In genomic region chr2:121076885-121077549, GRCh38 we compare ENCODE assay signal across 8 cellular contexts.
A peak's percentile ranks its signal among the peaks of the same experiment; 100 is the strongest.
DNase-seq lines count a peak whose midpoint lies in the region; ATAC-seq and TF ChIP-seq lines count a peak whose summit lies in the region.

No MANE protein-coding gene starts in this region.

- no peaks in the 10 kb centered on the region for H3K36me3 Mint-ChIP-seq in activated T-helper 17 cell treated with anti-CD3 and anti-CD28 coated beads, Interleukin-2, amount 50 U/mL, for 72 hours (ENCODE audit: low read depth)

- H3K27ac ChIP-seq in Panc1 (ENCODE audit: low read length) (no peak overlapping the region), sigmoid colon (no peak overlapping the region)

- no peaks in the 10 kb centered on the region for H3K9me3 ChIP-seq in Panc1 (ENCODE audit: control insufficient read depth, insufficient read depth, low read depth, low read length)
- no peaks in the 10 kb centered on the region for H3K9me3 ChIP-seq in sigmoid colon

- no peak for TF ChIP-seq EP300 in sigmoid colon (IDR thresholded peaks at IDR 0.05)

- CTCF ChIA-PET in Panc1 (lab: Charles Lee): interaction anchor here (0.5 to 1.5 kb wide), 2 partner anchors 381 to 383 kb away, joined by 4 to 6 read pairs; no protein-coding TSS in a partner anchor

- TF ChIP-seq POLR2A in sigmoid colon (IDR thresholded peaks at IDR 0.05): no peak

- peaks cover 21% of the 10 kb centered on the region for H3K27me3 Mint-ChIP-seq in activated T-helper 17 cell treated with anti-CD3 and anti-CD28 coated beads, Interleukin-2, amount 50 U/mL, for 72 hours

- H3K9me3 Mint-ChIP-seq in activated T-helper 17 cell treated with anti-CD3 and anti-CD28 coated beads, Interleukin-2, amount 50 U/mL, for 72 hours: no peaks in the 10 kb centered on the region

- H3K4me3 ChIP-seq in Panc1 (ENCODE audit: low read depth in 2 of 2, low read length in 2 of 2): no peak overlapping the region
- H3K4me3 ChIP-seq in sigmoid colon: no peak overlapping the region

- H3K27ac Mint-ChIP-seq in activated T-helper 17 cell treated with anti-CD3 and anti-CD28 coated beads, Interleukin-2, amount 50 U/mL, for 72 hours: no peak overlapping the region

- 27 to 36% methylated on average over 26 of the region's 26 CpGs for WGBS in sigmoid colon, 2 donors

- DNase-seq in NCI-H1436 (lab: John Stamatoyannopoulos, UW) (peak; percentile 36), NCI-H1436 treated with DMSO at 0.1 percent for 48 hours (lab: John Stamatoyannopoulos, UW) (no peak), Panc1 (ENCODE audit: low read depth, low spot score) (no peak), Right ventricle myocardium inferior (ENCODE audit: missing footprints) (peak; percentile 90), sigmoid colon (no peak)

- ATAC-seq in HG03342 (IDR thresholded peaks at IDR 0.05; ENCODE audit: unreplicated experiment) (peak; percentile 64), Panc1 (peak; percentile 59), Right ventricle myocardium inferior (peak; percentile 39), HG02938 (IDR thresholded peaks at IDR 0.05; ENCODE audit: unreplicated experiment) (no peak)
- ATAC-seq in activated T-helper 17 cell treated with anti-CD3 and anti-CD28 coated beads, Interleukin-2, amount 50 U/mL, for 72 hours (replicated peaks): peak; percentile 67

- TF ChIP-seq CTCF in Panc1 (IDR thresholded peaks at IDR 0.05) (peak; percentile 99), sigmoid colon (IDR thresholded peaks at IDR 0.05) (peak in 3 of 4 experiments; percentile 55 to 78 (median 66))

- no peak overlapping the region for H3K4me3 Mint-ChIP-seq in activated T-helper 17 cell treated with anti-CD3 and anti-CD28 coated beads, Interleukin-2, amount 50 U/mL, for 72 hours

- BruUV-seq in Panc1 (replicated peaks; lab: Mats Ljungman, UMichigan): no TSS peak

- POLR2A ChIA-PET in Panc1 (lab: Charles Lee): no interaction called here

- peaks cover 13% of the 10 kb centered on the region for H3K4me1 ChIP-seq in Panc1 (ENCODE audit: control insufficient read depth, insufficient read depth, low read length)
- H3K4me1 ChIP-seq in sigmoid colon: peaks cover 0 to 41% (median 29%) of the 10 kb centered on the region in 4 donors

- intact Hi-C loops in Panc1 (cut with micrococcal nuclease; ENCODE audit: unreplicated experiment): loop anchor here (10.0 kb wide), 1 partner anchor 732 kb away; the partner anchor contains the start of gene INHBB
- intact Hi-C loops in Right ventricle myocardium inferior (cut with DNase I): no loop called here
- intact Hi-C loops in sigmoid colon (cut with DNase I): loop anchor here (5.0 to 10.0 kb wide), 4 partner anchors 210 to 842 kb away; partner anchors contain the start of gene INHBB

- no peaks in the 10 kb centered on the region for H3K27me3 ChIP-seq in Panc1 (ENCODE audit: control insufficient read depth, insufficient read depth, low read length)
- peaks cover 0 to 7% (median 0%) of the 10 kb centered on the region in 3 donors for H3K27me3 ChIP-seq in sigmoid colon

- no peaks in the 10 kb centered on the region for H3K4me1 Mint-ChIP-seq in activated T-helper 17 cell treated with anti-CD3 and anti-CD28 coated beads, Interleukin-2, amount 50 U/mL, for 72 hours

- H3K36me3 ChIP-seq in Panc1 (ENCODE audit: control insufficient read depth, insufficient read depth, low read length) (no peaks in the 10 kb centered on the region), sigmoid colon (no peaks in the 10 kb centered on the region)

- in situ Hi-C loops in Panc1 (cut with HindIII; ENCODE audit: low pct_unique_long_range_greater_than_20kb, low sequenced_read_pairs): no loop called here

Comparison
In these comparisons a context has a peak if more than half of its experiments do, and no peak if none do; other contexts are left out.
1. DNase-seq: peak in NCI-H1436 (single experiment) and Right ventricle myocardium inferior (single experiment); none in NCI-H1436 treated with DMSO at 0.1 percent for 48 hours (single experiment), Panc1 (single experiment) and sigmoid colon (single experiment).